Comparison of ENCODE assay signal across 28 cellular contexts in the genomic region with DNA sequence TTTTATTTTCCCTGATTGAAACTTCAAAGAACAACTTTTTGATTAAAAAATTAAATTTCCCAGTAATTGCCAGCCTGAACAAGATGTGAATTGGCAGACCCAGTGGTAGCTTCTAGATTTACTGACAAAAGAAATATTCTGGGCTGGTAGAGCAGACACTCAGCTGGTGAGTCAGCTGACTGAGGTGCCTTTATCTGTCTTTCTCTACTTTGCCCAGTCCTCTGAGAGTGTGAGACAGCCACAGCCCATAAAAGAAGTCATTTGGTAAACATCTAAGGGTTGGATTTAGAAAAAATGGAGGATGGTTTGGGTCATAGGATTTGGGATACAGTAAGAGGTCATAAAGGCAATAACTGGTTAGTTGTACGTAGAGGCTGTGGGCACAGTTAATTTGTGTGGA. TPM values are rescaled to one million over a fixed set of nuclear protein-coding genes. Genes with fewer than 3 reads are reported as not detected.
DNase-seq lines count a peak whose midpoint lies in the region; ATAC-seq, FAIRE-seq and TF ChIP-seq lines count a peak whose summit lies in the region.
"Had no signal": no experiment of that assay in that cellular context is flagged by ENCODE, and none has a peak within 500 bp of the region (broad histone marks: within the 10 kb centered on the region; RNA-seq: fewer than 3 reads in every experiment).

No MANE protein-coding gene starts in this region.

- H3K4me2 ChIP-seq in neural progenitor cell = no peak overlapping the region
- H3K4me2 ChIP-seq: PC-9 had no signal

- CTCF ChIA-PET in Calu3 (lab: Charles Lee) = no interaction called here

- H3K27me3 ChIP-seq in bronchial epithelial cell (ENCODE audit: control insufficient read depth, insufficient read depth, low read length) (no peaks in the 10 kb centered on the region), neural progenitor cell (no peaks in the 10 kb centered on the region)
- H3K27me3 ChIP-seq: ovary, SJCRH30 had no signal

- H3K9me3 ChIP-seq in neural progenitor cell (ENCODE audit: low read depth) = no peaks in the 10 kb centered on the region
- H3K9me3 ChIP-seq: ovary, SJCRH30, thoracic aorta had no signal

- ATAC-seq in HG03439 (IDR thresholded peaks at IDR 0.05; ENCODE audit: unreplicated experiment) = no peak
- ATAC-seq in GM21515 (IDR thresholded peaks at IDR 0.05; ENCODE audit: unreplicated experiment) = no peak
- no peak for ATAC-seq in HG02840 (IDR thresholded peaks at IDR 0.05; ENCODE audit: low FRiP score, unreplicated experiment)
- ATAC-seq: HCT116; naive thymus-derived CD4-positive, alpha-beta T cell; sciatic nerve; stimulated activated effector memory CD8-positive, alpha-beta T cell treated with anti-CD3 and anti-CD28 coated beads, Interleukin-12 subunit alpha, Interleukin-12 subunit beta, amount 100 ng/mL, for 72 hours had no signal

- no TSS peak for BruUV-seq in Calu3 (replicated peaks; lab: Mats Ljungman, UMichigan)

- H3K9me3 Mint-ChIP-seq in Calu3 (ENCODE audit: low read depth, unreplicated experiment) = no peaks in the 10 kb centered on the region
- H3K9me3 Mint-ChIP-seq in neural progenitor cell = no peaks in the 10 kb centered on the region
- H3K9me3 Mint-ChIP-seq: activated CD4-positive, alpha-beta memory T cell treated with anti-CD3 and anti-CD28 coated beads, Interleukin-2, amount 10 ng/mL, durations not matched to agents 7 days and 5 days; naive thymus-derived CD4-positive, alpha-beta T cell; T-helper 1 cell treated with Interleukin-12 subunit alpha and Interleukin-12 subunit beta and Interleukin-4 antibody, amounts not matched to agents 30 μg/mL and 1 μg/mL, for 36 hours had no signal

- no peaks in the 10 kb centered on the region for H3K36me3 ChIP-seq in bronchial epithelial cell (ENCODE audit: control insufficient read depth, insufficient read depth, low read length)
- H3K36me3 ChIP-seq in neural progenitor cell = no peaks in the 10 kb centered on the region
- H3K36me3 ChIP-seq: ovary, SJCRH30, thoracic aorta had no signal

- peak overlapping the region; percentile 55 for H2AFZ ChIP-seq in neural progenitor cell (replicated peaks)
- H2AFZ ChIP-seq: PC-9 had no signal

- H3K27ac ChIP-seq in neural progenitor cell = no peak overlapping the region
- H3K27ac ChIP-seq: ovary, PC-9, SJCRH30, thoracic aorta had no signal

- no peak overlapping the region for H3K9ac ChIP-seq in neural progenitor cell

- H3K4me1 Mint-ChIP-seq in Calu3 (ENCODE audit: low read depth, unreplicated experiment) (peaks cover 42% of the 10 kb centered on the region), neural progenitor cell (no peaks in the 10 kb centered on the region)
- H3K4me1 Mint-ChIP-seq: activated CD4-positive, alpha-beta memory T cell treated with anti-CD3 and anti-CD28 coated beads, Interleukin-2, amount 10 ng/mL, durations not matched to agents 7 days and 5 days; CD8-positive, alpha-beta memory T cell; naive thymus-derived CD4-positive, alpha-beta T cell; stimulated activated effector memory CD8-positive, alpha-beta T cell treated with anti-CD3 and anti-CD28 coated beads, Interleukin-12 subunit alpha, Interleukin-12 subunit beta, amount 100 ng/mL, for 72 hours had no signal

- H3K4me3 ChIP-seq in bronchial epithelial cell (ENCODE audit: low read depth, low read length) (no peak overlapping the region), neural progenitor cell (no peak overlapping the region)
- H3K4me3 ChIP-seq: ovary, PC-9, SJCRH30, thoracic aorta had no signal

- H3K4me3 Mint-ChIP-seq in Calu3 (ENCODE audit: low read depth, unreplicated experiment) (no peak overlapping the region), neural progenitor cell (no peak overlapping the region)
- H3K4me3 Mint-ChIP-seq: activated CD4-positive, alpha-beta memory T cell treated with anti-CD3 and anti-CD28 coated beads, Interleukin-2, amount 10 ng/mL, durations not matched to agents 7 days and 5 days; CD8-positive, alpha-beta memory T cell; naive thymus-derived CD4-positive, alpha-beta T cell; stimulated activated effector memory CD8-positive, alpha-beta T cell treated with anti-CD3 and anti-CD28 coated beads, Interleukin-12 subunit alpha, Interleukin-12 subunit beta, amount 100 ng/mL, for 72 hours; T-helper 1 cell treated with Interleukin-12 subunit alpha and Interleukin-12 subunit beta and Interleukin-4 antibody, amounts not matched to agents 30 μg/mL and 1 μg/mL, for 36 hours had no signal

- no peaks in the 10 kb centered on the region for H3F3A ChIP-seq in neural progenitor cell (ENCODE audit: low read depth)

- H4K20me1 ChIP-seq in neural progenitor cell (ENCODE audit: low read depth) = no peaks in the 10 kb centered on the region

- H3K27me3 Mint-ChIP-seq in Calu3 (ENCODE audit: unreplicated experiment) = no peaks in the 10 kb centered on the region
- no peaks in the 10 kb centered on the region for H3K27me3 Mint-ChIP-seq in neural progenitor cell (ENCODE audit: insufficient read depth, low read depth)
- H3K27me3 Mint-ChIP-seq: CD8-positive, alpha-beta memory T cell had no signal

- no peak for TF ChIP-seq CTCF in Calu3 (IDR thresholded peaks at IDR 0.05; ENCODE audit: unreplicated experiment)
- TF ChIP-seq CTCF in bronchial epithelial cell (IDR thresholded peaks at IDR 0.05; ENCODE audit: insufficient read depth, low read length, severe bottlenecking) = no peak
- TF ChIP-seq CTCF in neural progenitor cell (IDR thresholded peaks at IDR 0.05) = no peak

- H3K4me1 ChIP-seq in neural progenitor cell = no peaks in the 10 kb centered on the region
- H3K4me1 ChIP-seq: SJCRH30 had no signal

- FAIRE-seq in bronchial epithelial cell (lab: Jason Lieb, UNC) = no peak
- FAIRE-seq: keratinocyte had no signal

- H3K36me3 Mint-ChIP-seq in Calu3 (ENCODE audit: insufficient read depth, unreplicated experiment) (no peaks in the 10 kb centered on the region), neural progenitor cell (no peaks in the 10 kb centered on the region)
- H3K36me3 Mint-ChIP-seq: CD8-positive, alpha-beta memory T cell; naive thymus-derived CD4-positive, alpha-beta T cell; stimulated activated effector memory CD8-positive, alpha-beta T cell treated with anti-CD3 and anti-CD28 coated beads, Interleukin-12 subunit alpha, Interleukin-12 subunit beta, amount 100 ng/mL, for 72 hours had no signal

- DNase-seq in Calu3 (no peak), M059J (ENCODE audit: low read depth) (peak; percentile 2), bronchial epithelial cell (ENCODE audit: low read depth) (peak; percentile 11), neural progenitor cell (ENCODE audit: low spot score) (no peak)
- DNase-seq: activated CD4-positive, alpha-beta memory T cell treated with anti-CD3 and anti-CD28 coated beads, Interleukin-2, amount 10 ng/mL, durations not matched to agents 7 days and 5 days; amniotic stem cell; CD8-positive, alpha-beta memory T cell; central memory CD4-positive, alpha-beta T cell; EL; foreskin fibroblast; hippocampal formation; mesenchymal stem cell; naive thymus-derived CD4-positive, alpha-beta T cell; NCI-H1417 treated with DMSO at 0.1 percent for 48 hours; NCI-H82; ovary; PC-9; SJCRH30 had no signal

- H3K27ac Mint-ChIP-seq in Calu3 (ENCODE audit: unreplicated experiment) = peak overlapping the region; percentile 72
- no peak overlapping the region for H3K27ac Mint-ChIP-seq in neural progenitor cell
- H3K27ac Mint-ChIP-seq: activated CD4-positive, alpha-beta memory T cell treated with anti-CD3 and anti-CD28 coated beads, Interleukin-2, amount 10 ng/mL, durations not matched to agents 7 days and 5 days; CD8-positive, alpha-beta memory T cell; naive thymus-derived CD4-positive, alpha-beta T cell; stimulated activated effector memory CD8-positive, alpha-beta T cell treated with anti-CD3 and anti-CD28 coated beads, Interleukin-12 subunit alpha, Interleukin-12 subunit beta, amount 100 ng/mL, for 72 hours; T-helper 1 cell treated with Interleukin-12 subunit alpha and Interleukin-12 subunit beta and Interleukin-4 antibody, amounts not matched to agents 30 μg/mL and 1 μg/mL, for 36 hours had no signal

- intact Hi-C loops in Calu3 (cut with micrococcal nuclease; ENCODE audit: unreplicated experiment) = loop anchor here (2.0 kb wide), 1 partner anchor 111 kb away; no protein-coding TSS in a partner anchor

- no peaks in the 10 kb centered on the region for H3K79me2 ChIP-seq in neural progenitor cell (ENCODE audit: low read depth)

RNA-seq across cellular contexts. Expression of a gene that starts 54.5 kb away (rescaled TPM):
- total RNA-seq in Calu3 (2022) = 6.2 and 7.1 TPM in 2 replicates
- not detected in 2 replicates for total RNA-seq in M059J (2014; rRNA removed; shearing (Covaris generic))
- total RNA-seq in bronchial epithelial cell = 6.6 and 10.9 TPM in 2 replicates
- total RNA-seq in neural progenitor cell (ENCODE audit: low replicate concordance) = 0.28 and 0.77 TPM in 2 replicates
- total RNA-seq: epithelial cell of proximal tubule had no signal

Comparison
In these comparisons a context has a peak if more than half of its experiments do, and no peak if none do; other contexts are left out.
1. DNase-seq: peak in M059J (single experiment) and bronchial epithelial cell (single experiment); none in Calu3 (single experiment) and neural progenitor cell (single experiment).